ENCODE assay signal across 8 cellular contexts in the genomic region with DNA sequence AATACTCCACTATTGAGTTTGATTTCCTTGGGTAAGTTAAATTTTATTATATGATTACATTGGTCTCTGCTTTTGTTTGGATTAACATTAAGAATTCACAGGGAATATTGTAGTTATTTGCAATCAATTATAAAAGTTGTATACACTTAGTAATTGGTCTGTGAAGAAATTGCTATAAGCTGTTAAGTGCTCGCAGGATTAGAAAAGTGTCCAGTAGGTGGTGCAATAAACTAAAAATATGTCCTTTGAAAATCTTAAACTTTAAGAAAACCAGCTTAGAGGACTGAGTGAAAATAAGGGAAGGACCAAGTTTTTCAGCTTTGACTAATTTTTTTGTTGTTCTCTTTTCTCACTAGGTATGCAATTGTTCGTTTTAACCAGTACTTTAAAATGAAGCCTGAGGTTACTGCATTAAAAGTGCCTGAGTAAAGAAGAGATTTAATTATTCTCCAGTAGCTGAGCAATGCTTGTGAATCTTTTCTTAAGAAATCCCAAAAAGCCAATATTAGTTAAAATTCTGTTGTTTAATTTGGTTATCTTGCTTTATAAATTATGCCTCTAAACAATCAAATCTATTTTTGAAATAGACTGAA. TPM values are rescaled to one million over a fixed set of nuclear protein-coding genes. Genes with fewer than 3 reads are reported as not detected.
DNase-seq lines count a peak whose midpoint lies in the region; ATAC-seq and TF ChIP-seq lines count a peak whose summit lies in the region.

No MANE protein-coding gene starts in this region.

- H3K4me2 ChIP-seq in DND-41 (ENCODE audit: insufficient read depth, low read length): no peak overlapping the region

- H2AFZ ChIP-seq in DND-41 (ENCODE audit: low read depth, low read length): no peak overlapping the region

- intact Hi-C loops in adrenal gland (cut with DNase I): no loop called here

- ATAC-seq in DND-41 (ENCODE audit: insufficient read depth, low read depth) (peak; percentile 78), GM21390 (IDR thresholded peaks at IDR 0.05; ENCODE audit: unreplicated experiment) (peak; percentile 45), left lobe of liver (peak; percentile 73), HG02759 (IDR thresholded peaks at IDR 0.05; ENCODE audit: unreplicated experiment) (no peak)

- H3K27ac ChIP-seq in DND-41 (ENCODE audit: low read length): no peak overlapping the region
- H3K27ac ChIP-seq in adrenal gland: no peak overlapping the region

- peak; percentile 74 for TF ChIP-seq CTCF in DND-41 (IDR thresholded peaks at IDR 0.05; ENCODE audit: borderline replicate concordance, extremely low read depth, low read length, poor library complexity, severe bottlenecking)
- peak; percentile 25 to 61 (median 48) for TF ChIP-seq CTCF in adrenal gland (IDR thresholded peaks at IDR 0.05)

- H3K4me3 ChIP-seq in DND-41 (ENCODE audit: low read depth in 1 of 2, low read length in 2 of 2): no peak overlapping the region
- no peak overlapping the region for H3K4me3 ChIP-seq in adrenal gland

- DNase-seq in DND-41 (no peak), NCI-H146 (lab: John Stamatoyannopoulos, UW) (peak; percentile 39), adrenal gland (no peak), left lobe of liver (ENCODE audit: low spot score) (no peak), T-helper 9 cell (no peak)
- DNase-seq in activated CD4-positive, alpha-beta T cell treated with anti-CD3 and anti-CD28 coated beads for 4 hours: no peak

- no peaks in the 10 kb centered on the region for H3K4me1 ChIP-seq in DND-41 (ENCODE audit: insufficient read depth, low read length)
- peaks cover 0 to 19% of the 10 kb centered on the region in 2 donors for H3K4me1 ChIP-seq in adrenal gland (replicated peaks in 1 of 2)

- H3K9ac ChIP-seq in DND-41 (ENCODE audit: low read depth, low read length): no peak overlapping the region

- TF ChIP-seq POLR2A in adrenal gland (IDR thresholded peaks at IDR 0.05): no peak

- H3K36me3 ChIP-seq in DND-41 (ENCODE audit: insufficient read depth, low read length) (peaks cover 26% of the 10 kb centered on the region), adrenal gland (replicated peaks in 1 of 2) (no peaks in the 10 kb centered on the region)

- H4K20me1 ChIP-seq in DND-41 (ENCODE audit: insufficient read depth, low read length): no peaks in the 10 kb centered on the region

- H3K27me3 ChIP-seq in DND-41 (ENCODE audit: insufficient read depth, low read length, poor library complexity): no peaks in the 10 kb centered on the region
- no peaks in the 10 kb centered on the region for H3K27me3 ChIP-seq in adrenal gland

- no peaks in the 10 kb centered on the region for H3K79me2 ChIP-seq in DND-41 (ENCODE audit: insufficient read depth, low read length)

- no peaks in the 10 kb centered on the region for H3K9me3 ChIP-seq in DND-41 (ENCODE audit: insufficient read depth, low read length, severe bottlenecking)
- no peaks in the 10 kb centered on the region for H3K9me3 ChIP-seq in adrenal gland (replicated peaks in 1 of 3)

- WGBS in adrenal gland, 4 donors: 5 to 11% (median 9%) methylated on average over 2 of the region's 2 CpGs

RNA-seq across cellular contexts. Expression of gene ETNK1, which starts 59.7 kb away (rescaled TPM):
- total RNA-seq in adrenal gland (10 to 100 TPM; 32.4 to 79.2 (median 59.5) TPM), left lobe of liver (28.3 TPM)
- polyA plus RNA-seq in adrenal gland: 10 to 100 TPM; 16.8 to 26.3 (median 25.0) TPM
